In genomic region chr2:147910990-147911473, GRCh38 we compare ENCODE assay signal across 7 cellular contexts.
DNase-seq lines count a peak whose midpoint lies in the region; ATAC-seq and TF ChIP-seq lines count a peak whose summit lies in the region.

No MANE protein-coding gene starts in this region.

- no peaks in the 10 kb centered on the region for H3F3A ChIP-seq in DOHH2 (ENCODE audit: control insufficient read depth, insufficient read depth)

- no peak overlapping the region for H3K4me3 ChIP-seq in DOHH2 (ENCODE audit: low read length)

- no peaks in the 10 kb centered on the region for H3K36me3 ChIP-seq in DOHH2 (ENCODE audit: control insufficient read depth, low read length)

- H3K27me3 Mint-ChIP-seq in activated T-helper 1 cell treated with anti-CD3 and anti-CD28 coated beads, Interleukin-12 subunit alpha, Interleukin-12 subunit beta, Interleukin-2, Interleukin-4 antibody, amounts not matched to agents 30 ng/mL and 10 ng/mL and 1 ng/mL, durations not matched to agents 14 hours and 24 hours and 36 hours (ENCODE audit: insufficient read depth), result peaks cover 2% of the 10 kb centered on the region

- H3K9me3 ChIP-seq in DOHH2 (ENCODE audit: control insufficient read depth, insufficient read depth, low read length), result no peaks in the 10 kb centered on the region

- intact Hi-C loops in activated T-helper 1 cell treated with anti-CD3 and anti-CD28 coated beads, Interleukin-12 subunit alpha, Interleukin-12 subunit beta, Interleukin-2, Interleukin-4 antibody, amounts not matched to agents 30 ng/mL and 10 ng/mL and 1 ng/mL, durations not matched to agents 14 hours and 24 hours and 36 hours (cut with micrococcal nuclease), result loop anchor here (1.0 to 2.0 kb wide), 7 partner anchors 66 to 1177 kb away; partner anchors contain the start of gene ACVR2A
- intact Hi-C loops in sciatic nerve (cut with DNase I), result no loop called here

- no peaks in the 10 kb centered on the region for H3K4me1 ChIP-seq in DOHH2 (ENCODE audit: control insufficient read depth, low read length)

- no peak overlapping the region for H3K27ac Mint-ChIP-seq in activated T-helper 1 cell treated with anti-CD3 and anti-CD28 coated beads, Interleukin-12 subunit alpha, Interleukin-12 subunit beta, Interleukin-2, Interleukin-4 antibody, amounts not matched to agents 30 ng/mL and 10 ng/mL and 1 ng/mL, durations not matched to agents 14 hours and 24 hours and 36 hours

- H3K27ac ChIP-seq in DOHH2 (ENCODE audit: low read depth, low read length), result no peak overlapping the region

- no peaks in the 10 kb centered on the region for H3K27me3 ChIP-seq in DOHH2 (ENCODE audit: control insufficient read depth, low read length)

- H3K4me1 Mint-ChIP-seq in activated T-helper 1 cell treated with anti-CD3 and anti-CD28 coated beads, Interleukin-12 subunit alpha, Interleukin-12 subunit beta, Interleukin-2, Interleukin-4 antibody, amounts not matched to agents 30 ng/mL and 10 ng/mL and 1 ng/mL, durations not matched to agents 14 hours and 24 hours and 36 hours (ENCODE audit: low read depth), result peaks cover 11% of the 10 kb centered on the region

- no peaks in the 10 kb centered on the region for H3K79me2 ChIP-seq in DOHH2 (ENCODE audit: control insufficient read depth, low read length)

- no peaks in the 10 kb centered on the region for H3K36me3 Mint-ChIP-seq in activated T-helper 1 cell treated with anti-CD3 and anti-CD28 coated beads, Interleukin-12 subunit alpha, Interleukin-12 subunit beta, Interleukin-2, Interleukin-4 antibody, amounts not matched to agents 30 ng/mL and 10 ng/mL and 1 ng/mL, durations not matched to agents 14 hours and 24 hours and 36 hours (ENCODE audit: low read depth)

- H4K20me1 ChIP-seq in DOHH2 (ENCODE audit: control insufficient read depth, insufficient read depth, low read depth, low read length), result no peaks in the 10 kb centered on the region

- no peak overlapping the region for H3K4me2 ChIP-seq in DOHH2 (ENCODE audit: low read length)

- ATAC-seq in HG03139 (IDR thresholded peaks at IDR 0.05; ENCODE audit: unreplicated experiment) (peak; percentile 54), sciatic nerve (peak; percentile 42), omental fat pad (ENCODE audit: low FRiP score) (no peak)

- H3K9me2 ChIP-seq in DOHH2 (replicated peaks; ENCODE audit: control insufficient read depth, low read length), result no peaks in the 10 kb centered on the region

- no peak overlapping the region for H3K4me3 Mint-ChIP-seq in activated T-helper 1 cell treated with anti-CD3 and anti-CD28 coated beads, Interleukin-12 subunit alpha, Interleukin-12 subunit beta, Interleukin-2, Interleukin-4 antibody, amounts not matched to agents 30 ng/mL and 10 ng/mL and 1 ng/mL, durations not matched to agents 14 hours and 24 hours and 36 hours

- no peaks in the 10 kb centered on the region for H3K9me3 Mint-ChIP-seq in activated T-helper 1 cell treated with anti-CD3 and anti-CD28 coated beads, Interleukin-12 subunit alpha, Interleukin-12 subunit beta, Interleukin-2, Interleukin-4 antibody, amounts not matched to agents 30 ng/mL and 10 ng/mL and 1 ng/mL, durations not matched to agents 14 hours and 24 hours and 36 hours

- peak; percentile 65 for TF ChIP-seq CTCF in DOHH2 (IDR thresholded peaks at IDR 0.05; ENCODE audit: low read depth, low read length, poor library complexity, severe bottlenecking)
- TF ChIP-seq CTCF in omental fat pad (IDR thresholded peaks at IDR 0.05), result peak in 1 of 3 donors; percentile 54

- DNase-seq in NCI-H748 (lab: John Stamatoyannopoulos, UW; ENCODE audit: unreplicated experiment) (peak; percentile 62), glomerular visceral epithelial cell (ENCODE audit: extremely low spot score) (peak; percentile 73), sciatic nerve (ENCODE audit: low spot score) (no peak), omental fat pad (ENCODE audit: low spot score) (no peak)
- DNase-seq in activated T-helper 1 cell treated with anti-CD3 and anti-CD28 coated beads, Interleukin-12 subunit alpha, Interleukin-12 subunit beta, Interleukin-2, Interleukin-4 antibody, amounts not matched to agents 30 ng/mL and 10 ng/mL and 1 ng/mL, durations not matched to agents 14 hours and 24 hours and 36 hours (ENCODE audit: low spot score), result peak; percentile 4

Comparison
In these comparisons a context has a peak if more than half of its experiments do, and no peak if none do; other contexts are left out.
1. DNase-seq: peak in NCI-H748 (single experiment), activated T-helper 1 cell treated with anti-CD3 and anti-CD28 coated beads, Interleukin-12 subunit alpha, Interleukin-12 subunit beta, Interleukin-2, Interleukin-4 antibody, amounts not matched to agents 30 ng/mL and 10 ng/mL and 1 ng/mL, durations not matched to agents 14 hours and 24 hours and 36 hours (single experiment) and glomerular visceral epithelial cell (single experiment); none in sciatic nerve (single experiment) and omental fat pad (single experiment).